Comparison of ENCODE assay signal across 7 cellular contexts in genomic region chr20:38460631-38461030, GRCh38. TPM values are rescaled to one million over a fixed set of nuclear protein-coding genes. Genes with fewer than 3 reads are reported as not detected.
DNase-seq lines count a peak whose midpoint lies in the region; ATAC-seq, FAIRE-seq and TF ChIP-seq lines count a peak whose summit lies in the region.
"Not testable (repeated sequence)": the region's sequence is repeated elsewhere in the genome, so short reads cannot be mapped to it uniquely, and the experiment has no call there.

No MANE protein-coding gene starts in this region.

- in situ Hi-C loops in transverse colon (cut with MboI; ENCODE audit: low pct_ligation_motif_present in 1 of 4, low pct_unique_long_range_greater_than_20kb in 1 of 4, low sequenced_read_pairs in 3 of 4), result not testable (repeated sequence)

- H3K4me3 Mint-ChIP-seq in brain, result peak overlapping the region in 1 of 5 experiments; percentile 24

- H4K20me1 ChIP-seq in endothelial cell of umbilical vein (replicated peaks; ENCODE audit: control insufficient read depth, extremely low read depth, insufficient read depth, low read length); hepatocyte (ENCODE audit: insufficient read depth, poor library complexity, severe bottlenecking): not testable (repeated sequence)

- not testable (repeated sequence) for TF ChIP-seq CTCF in HEK293 (tag by site-specific recombination; IDR thresholded peaks at IDR 0.05); brain (conservative IDR thresholded peaks at IDR 0.05); endothelial cell of umbilical vein (IDR thresholded peaks at IDR 0.05; ENCODE audit: extremely low read depth in 1 of 2, insufficient read depth in 1 of 2, low read depth in 1 of 2, low read length in 2 of 2); hepatocyte (IDR thresholded peaks at IDR 0.05; ENCODE audit: poor library complexity); mucosa of descending colon (IDR thresholded peaks at IDR 0.05); transverse colon (IDR thresholded peaks at IDR 0.05)

- not testable (repeated sequence) for H3K36me3 Mint-ChIP-seq in brain

- H3K9me3 Mint-ChIP-seq in brain, result not testable (repeated sequence)

- not testable (repeated sequence) for BruUV-seq in endothelial cell of umbilical vein (replicated peaks; lab: Mats Ljungman, UMichigan)

- FAIRE-seq in endothelial cell of umbilical vein (lab: Jason Lieb, UNC), result not testable (repeated sequence)

- H3K79me2 ChIP-seq in endothelial cell of umbilical vein (ENCODE audit: control insufficient read depth, insufficient read depth, low read length); hepatocyte: not testable (repeated sequence)

- not testable (repeated sequence) for H3K9ac ChIP-seq in SK-N-MC (ENCODE audit: insufficient read length); endothelial cell of umbilical vein (replicated peaks; ENCODE audit: extremely low read depth, insufficient read depth, low read length)

- not testable (repeated sequence) for H3K27me3 ChIP-seq in endothelial cell of umbilical vein (ENCODE audit: control insufficient read depth in 2 of 2, insufficient read depth in 2 of 2, low read length in 2 of 2); hepatocyte; transverse colon

- DNase-seq in SK-N-MC (ENCODE audit: low read depth, low spot score); endothelial cell of umbilical vein (ENCODE audit: low read depth, low spot score); hepatocyte (ENCODE audit: low spot score); mucosa of descending colon; transverse colon: not testable (repeated sequence)

- peak overlapping the region; percentile 69 for H3K4me2 ChIP-seq in endothelial cell of umbilical vein (ENCODE audit: insufficient read depth, low read length)
- peak overlapping the region; percentile 40 for H3K4me2 ChIP-seq in hepatocyte

- not testable (repeated sequence) for H3K4me1 Mint-ChIP-seq in brain

- TF ChIP-seq EP300 in transverse colon (IDR thresholded peaks at IDR 0.05; ENCODE audit: low read depth), result not testable (repeated sequence)

- H2AFZ ChIP-seq in endothelial cell of umbilical vein (ENCODE audit: low read depth, low read length); hepatocyte: not testable (repeated sequence)

- ATAC-seq in mucosa of descending colon, result peak; percentile 63

- dilution Hi-C loops in endothelial cell of umbilical vein (cut with MboI; ENCODE audit: extremely low pct_ligation_motif_present, low sequenced_read_pairs), result not testable (repeated sequence)

- H3K4me1 ChIP-seq in HEK293 (ENCODE audit: control insufficient read depth, insufficient read depth, low read length); endothelial cell of umbilical vein (ENCODE audit: control insufficient read depth, extremely low read depth, insufficient read depth, low read length); hepatocyte (ENCODE audit: insufficient read depth); mucosa of descending colon (ENCODE audit: low read depth); transverse colon: not testable (repeated sequence)

- not testable (repeated sequence) for H3K4me3 ChIP-seq in HEK293 (ENCODE audit: low read depth, low read length); endothelial cell of umbilical vein (replicated peaks in 1 of 3; ENCODE audit: insufficient read depth in 1 of 3, low read depth in 1 of 3, low read length in 3 of 3); hepatocyte; mucosa of descending colon; transverse colon
- peak overlapping the region; percentile 19; the same call in 1 of the 2 replicates for H3K4me3 ChIP-seq in SK-N-MC

- not testable (repeated sequence) for H3K27me3 Mint-ChIP-seq in brain

- H3K9me2 ChIP-seq in hepatocyte (replicated peaks; ENCODE audit: insufficient read depth), result not testable (repeated sequence)

- CTCF ChIA-PET in HEK293 (lab: Yijun Ruan, JAX), result interaction anchor here (1.0 kb wide), 1 partner anchor 15 kb away, joined by 4 read pairs; no protein-coding TSS in a partner anchor
- CTCF ChIA-PET in endothelial cell of umbilical vein (lab: Charles Lee), result not testable (repeated sequence)

- H3K27ac Mint-ChIP-seq in brain, result peak overlapping the region in 3 of 5 experiments; percentile 34 to 82 (median 65)

- H3K27ac ChIP-seq in HEK293 (ENCODE audit: extremely low read depth, low read depth, low read length); SK-N-MC; endothelial cell of umbilical vein (ENCODE audit: insufficient read depth, low read depth, low read length): not testable (repeated sequence)
- H3K27ac ChIP-seq in hepatocyte, result peak overlapping the region; percentile 49
- H3K27ac ChIP-seq in transverse colon, result peak overlapping the region in 3 of 4 donors; percentile 26 to 51 (median 35)

- H3K9me3 ChIP-seq in HEK293 (ENCODE audit: control insufficient read depth, insufficient read depth, low read depth, low read length); SK-N-MC (ENCODE audit: low read depth, low read length); endothelial cell of umbilical vein (replicated peaks; ENCODE audit: control insufficient read depth, insufficient read depth, low read length); hepatocyte (ENCODE audit: low read depth); mucosa of descending colon; transverse colon: not testable (repeated sequence)

- not testable (repeated sequence) for H3K36me3 ChIP-seq in HEK293 (ENCODE audit: control insufficient read depth in 2 of 2, insufficient read depth in 1 of 2, low read length in 2 of 2); SK-N-MC (ENCODE audit: insufficient read depth, low read length); endothelial cell of umbilical vein (ENCODE audit: control insufficient read depth in 2 of 2, extremely low read depth in 1 of 2, insufficient read depth in 2 of 2, low read length in 2 of 2); hepatocyte (replicated peaks; ENCODE audit: insufficient read depth, low read depth); mucosa of descending colon (ENCODE audit: low read depth); transverse colon

- WGBS in hepatocyte (ENCODE audit: low lambda C conversion rate, missing lambda C conversion rate), result 29% methylated on average over 1 of the region's 2 CpGs
- WGBS in transverse colon (ENCODE audit: low coverage in 1 of 2), 2 donors, result 15% methylated on average over 1 of the region's 2 CpGs; no CpG with 5 or more reads in 1 of the 2 donors

- H3K9me1 ChIP-seq in endothelial cell of umbilical vein (replicated peaks; ENCODE audit: control insufficient read depth, extremely low read depth, insufficient read depth, low read length), result not testable (repeated sequence)

- not testable (repeated sequence) for TF ChIP-seq POLR2A in endothelial cell of umbilical vein (IDR thresholded peaks at IDR 0.05; ENCODE audit: low read depth, low read length); transverse colon (IDR thresholded peaks at IDR 0.05)

- POLR2A ChIA-PET in HEK293 (lab: Yijun Ruan, JAX), result interaction anchor here (1.0 kb wide), 1 partner anchor 11 kb away, joined by 6 read pairs; the partner anchor contains the start of gene RALGAPB
- POLR2A ChIA-PET in endothelial cell of umbilical vein (lab: Charles Lee), result not testable (repeated sequence)

- intact Hi-C loops in endothelial cell of umbilical vein (cut with micrococcal nuclease); mucosa of descending colon (cut with DNase I, micrococcal nuclease); transverse colon (cut with DNase I; ENCODE audit: low total_unique reads): not testable (repeated sequence)

RNA-seq across cellular contexts. Expression of gene RALGAPB, which starts 12.0 kb away (rescaled TPM):
- 22.2 TPM for polyA plus RNA-seq in brain (ENCODE audit: insufficient read depth, low read depth, low replicate concordance)
- total RNA-seq in endothelial cell of umbilical vein, result 36.4 and 38.7 TPM in 2 replicates
- 10.8 and 12.8 TPM in 2 replicates for polyA plus RNA-seq in endothelial cell of umbilical vein
- polyA plus RNA-seq in endothelial cell of umbilical vein (2011; cell fraction: cytosol; rRNA removed), result 9.6 and 10.4 TPM in 2 replicates
- polyA plus RNA-seq in endothelial cell of umbilical vein (2011; cell fraction: nucleus; rRNA removed), result 73.7 and 85.7 TPM in 2 replicates
- 26.9 and 31.5 TPM in 2 replicates for polyA plus RNA-seq in endothelial cell of umbilical vein (2012)
- 51.7 and 62.2 TPM in 2 replicates for polyA minus RNA-seq in endothelial cell of umbilical vein
- 16.0 TPM for polyA minus RNA-seq in endothelial cell of umbilical vein (2011; cell fraction: cytosol; rRNA and poly(A)+ RNA removed)
- 81.9 and 120 TPM in 2 replicates for polyA minus RNA-seq in endothelial cell of umbilical vein (2011; cell fraction: nucleus; rRNA and poly(A)+ RNA removed)
- 25.2 and 31.8 TPM in 2 replicates for total RNA-seq in hepatocyte
- polyA plus RNA-seq in hepatocyte, result 7.5 and 7.7 TPM in 2 replicates
- total RNA-seq in mucosa of descending colon, result 10 to 100 TPM; 37.7 to 44.1 (median 43.0) TPM
- total RNA-seq in transverse colon, result 10 to 100 TPM; 22.7 to 67.0 (median 56.7) TPM

RNA-seq across cellular contexts. Expression of gene SNHG17, which starts 25.5 kb away (rescaled TPM):
- polyA plus RNA-seq in brain (ENCODE audit: insufficient read depth, low read depth, low replicate concordance) (20.6 TPM), endothelial cell of umbilical vein (33.2 and 39.4 TPM in 2 replicates), hepatocyte (20.1 and 24.3 TPM in 2 replicates)
- total RNA-seq in endothelial cell of umbilical vein (39.6 and 94.0 TPM in 2 replicates), hepatocyte (7.5 and 8.5 TPM in 2 replicates), mucosa of descending colon (10 to 100 TPM; 25.9 to 28.7 (median 26.3) TPM), transverse colon (100 to 1,000 TPM in 1 of 4 donors, 10 to 100 TPM in 3; 15.8 to 191 (median 43.7) TPM)
- polyA plus RNA-seq in endothelial cell of umbilical vein (2011; cell fraction: cytosol; rRNA removed), result 36.8 and 39.9 TPM in 2 replicates
- polyA plus RNA-seq in endothelial cell of umbilical vein (2011; cell fraction: nucleus; rRNA removed), result 94.5 and 98.9 TPM in 2 replicates
- 32.0 and 34.1 TPM in 2 replicates for polyA plus RNA-seq in endothelial cell of umbilical vein (2012)
- polyA minus RNA-seq in endothelial cell of umbilical vein, result 18.6 and 19.1 TPM in 2 replicates
- polyA minus RNA-seq in endothelial cell of umbilical vein (2011; cell fraction: cytosol; rRNA and poly(A)+ RNA removed), result 46.9 TPM
- polyA minus RNA-seq in endothelial cell of umbilical vein (2011; cell fraction: nucleus; rRNA and poly(A)+ RNA removed), result 23.9 and 29.1 TPM in 2 replicates
